Comparison of ENCODE assay signal across 9 cellular contexts in the genomic region with DNA sequence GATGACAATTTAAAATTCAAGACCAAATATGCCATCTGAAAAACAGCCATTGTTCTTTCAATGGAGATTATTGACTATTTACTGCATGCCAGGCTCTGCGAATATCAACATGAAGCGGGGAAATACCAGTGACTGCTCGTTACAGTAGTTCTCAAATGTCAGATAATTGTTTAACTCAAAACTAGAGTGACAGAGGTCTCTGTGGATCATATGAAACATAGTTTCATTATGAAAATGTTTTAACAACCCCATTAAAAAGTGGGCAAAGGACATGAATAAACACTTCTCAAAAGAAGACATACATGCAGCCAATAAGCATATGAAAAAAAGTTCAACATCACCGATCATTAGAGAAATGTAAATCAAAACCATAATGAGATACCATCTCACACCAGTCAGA. TPM values are rescaled to one million over a fixed set of nuclear protein-coding genes. Genes with fewer than 3 reads are reported as not detected.
"Had no signal": no experiment of that assay in that cellular context is flagged by ENCODE, and none has a peak within 500 bp of the region (broad histone marks: within the 10 kb centered on the region; RNA-seq: fewer than 3 reads in every experiment).

No MANE protein-coding gene starts in this region.

- H3K4me3 ChIP-seq: GM23338, K562 had no signal

- FAIRE-seq: H1, H54, HTR-8/SVneo, K562 had no signal

- ATAC-seq: GM23338, K562 had no signal

- H3K4me2 ChIP-seq: GM23338 had no signal

- DNase-seq: H9, HCEC 1CT, IMR-90 had no signal

- H2AFZ ChIP-seq: GM23338 had no signal

RNA-seq across cellular contexts. Expression of a gene that starts 50.0 kb away (rescaled TPM):
- total RNA-seq: H1, H9, HT-29, IMR-90, K562 had no signal
- polyA plus RNA-seq: H1, IMR-90, K562 had no signal
